ENCODE assay signal across 11 cellular contexts in genomic region chr16:25109643-25110042, GRCh38. TPM values are rescaled to one million over a fixed set of nuclear protein-coding genes. Genes with fewer than 3 reads are reported as not detected.
DNase-seq lines count a peak whose midpoint lies in the region; ATAC-seq and TF ChIP-seq lines count a peak whose summit lies in the region.
"Had no signal": no experiment of that assay in that cellular context is flagged by ENCODE, and none has a peak within 500 bp of the region (broad histone marks: within the 10 kb centered on the region; RNA-seq: fewer than 3 reads in every experiment).

No MANE protein-coding gene starts in this region.

- H3K27ac Mint-ChIP-seq in natural killer cell treated with Interleukin-12 subunit alpha and Interleukin-12 subunit beta and Interleukin-15 and Interleukin-18, amount 100 ng/mL, for 72 hours: peak overlapping the region; percentile 88 to 96

- no peak for DNase-seq in DND-41
- DNase-seq in NCI-H226: peak; percentile 93
- peak; percentile 97 for DNase-seq in choroid plexus epithelial cell (ENCODE audit: low read depth)
- DNase-seq in natural killer cell treated with Interleukin-12 subunit alpha and Interleukin-12 subunit beta and Interleukin-15 and Interleukin-18, amount 100 ng/mL, for 72 hours (ENCODE audit: low spot score): no peak
- no peak for DNase-seq in NCI-H2029 (lab: John Stamatoyannopoulos, UW)
- no peak for DNase-seq in germinal center (ENCODE audit: low spot score)
- DNase-seq: kidney, WERI-Rb-1 had no signal

- no peaks in the 10 kb centered on the region for H3K27me3 Mint-ChIP-seq in natural killer cell treated with Interleukin-12 subunit alpha and Interleukin-12 subunit beta and Interleukin-15 and Interleukin-18, amount 100 ng/mL, for 72 hours

- no peaks in the 10 kb centered on the region for H3K9me3 Mint-ChIP-seq in natural killer cell treated with Interleukin-12 subunit alpha and Interleukin-12 subunit beta and Interleukin-15 and Interleukin-18, amount 100 ng/mL, for 72 hours

- peaks cover 35% of the 10 kb centered on the region for H3K4me1 ChIP-seq in DND-41 (ENCODE audit: insufficient read depth, low read length)

- no peaks in the 10 kb centered on the region for H3K27me3 ChIP-seq in DND-41 (ENCODE audit: insufficient read depth, low read length, poor library complexity)
- H3K27me3 ChIP-seq: tibial nerve had no signal

- ATAC-seq in DND-41 (ENCODE audit: insufficient read depth, low read depth) (no peak), HG03457 (IDR thresholded peaks at IDR 0.05; ENCODE audit: unreplicated experiment) (no peak), HG03045 (IDR thresholded peaks at IDR 0.05; ENCODE audit: unreplicated experiment) (no peak)
- ATAC-seq in natural killer cell treated with Interleukin-12 subunit alpha and Interleukin-12 subunit beta and Interleukin-15 and Interleukin-18, amount 100 ng/mL, for 72 hours: no peak

- peaks cover 44 to 52% of the 10 kb centered on the region in 2 donors for H3K4me1 Mint-ChIP-seq in natural killer cell treated with Interleukin-12 subunit alpha and Interleukin-12 subunit beta and Interleukin-15 and Interleukin-18, amount 100 ng/mL, for 72 hours (ENCODE audit: low read depth in 2 of 2)

- H3K9me3 ChIP-seq in DND-41 (ENCODE audit: insufficient read depth, low read length, severe bottlenecking): no peaks in the 10 kb centered on the region
- H3K9me3 ChIP-seq: tibial nerve had no signal

- no peak overlapping the region for H2AFZ ChIP-seq in DND-41 (ENCODE audit: low read depth, low read length)

- H3K36me3 ChIP-seq in DND-41 (ENCODE audit: insufficient read depth, low read length): peaks cover 3% of the 10 kb centered on the region; the same call in 1 of the 2 replicates
- H3K36me3 ChIP-seq: WERI-Rb-1 had no signal

- peaks cover 34% of the 10 kb centered on the region for H3K79me2 ChIP-seq in DND-41 (ENCODE audit: insufficient read depth, low read length)

- TF ChIP-seq CTCF in DND-41 (IDR thresholded peaks at IDR 0.05; ENCODE audit: borderline replicate concordance, extremely low read depth, low read length, poor library complexity, severe bottlenecking): no peak
- TF ChIP-seq CTCF in choroid plexus epithelial cell (conservative IDR thresholded peaks at IDR 0.05; ENCODE audit: low read depth, low read length): no peak

- H3K4me2 ChIP-seq in DND-41 (ENCODE audit: insufficient read depth, low read length): peak overlapping the region; percentile 93

- no peak overlapping the region for H3K9ac ChIP-seq in DND-41 (ENCODE audit: low read depth, low read length)

- H3K4me3 Mint-ChIP-seq in natural killer cell treated with Interleukin-12 subunit alpha and Interleukin-12 subunit beta and Interleukin-15 and Interleukin-18, amount 100 ng/mL, for 72 hours: peak overlapping the region; percentile 87

- H3K27ac ChIP-seq in DND-41 (ENCODE audit: low read length): no peak overlapping the region
- H3K27ac ChIP-seq: tibial nerve, WERI-Rb-1 had no signal

- no peaks in the 10 kb centered on the region for H3K36me3 Mint-ChIP-seq in natural killer cell treated with Interleukin-12 subunit alpha and Interleukin-12 subunit beta and Interleukin-15 and Interleukin-18, amount 100 ng/mL, for 72 hours

- H4K20me1 ChIP-seq in DND-41 (ENCODE audit: insufficient read depth, low read length): no peaks in the 10 kb centered on the region; the same call in 1 of the 2 replicates

- H3K4me3 ChIP-seq in DND-41 (ENCODE audit: low read depth in 1 of 2, low read length in 2 of 2): peak overlapping the region in 1 of 2 experiments; percentile 30; a peak in 1 of 4 replicates
- no peak overlapping the region for H3K4me3 ChIP-seq in choroid plexus epithelial cell (ENCODE audit: low read depth, low read length)
- H3K4me3 ChIP-seq: tibial nerve had no signal

RNA-seq across cellular contexts. Expression of gene LCMT1, which starts 1.9 kb away (rescaled TPM):
- 10 to 100 TPM; 42.6 to 50.0 TPM for total RNA-seq in natural killer cell treated with Interleukin-12 subunit alpha and Interleukin-12 subunit beta and Interleukin-15 and Interleukin-18, amount 100 ng/mL, for 72 hours

Comparison
In these comparisons a context has a peak if more than half of its experiments do, and no peak if none do; other contexts are left out.
1. DNase-seq: peak in NCI-H226 (single experiment) and choroid plexus epithelial cell (single experiment); none in DND-41 (single experiment), natural killer cell treated with Interleukin-12 subunit alpha and Interleukin-12 subunit beta and Interleukin-15 and Interleukin-18, amount 100 ng/mL, for 72 hours (single experiment), NCI-H2029 (single experiment) and germinal center (single experiment).